Comparison of ENCODE assay signal across 27 cellular contexts in genomic region chr18:34746614-34747013, GRCh38. TPM values are rescaled to one million over a fixed set of nuclear protein-coding genes. Genes with fewer than 3 reads are reported as not detected.
"Had no signal": no experiment of that assay in that cellular context is flagged by ENCODE, and none has a peak within 500 bp of the region (broad histone marks: within the 10 kb centered on the region; RNA-seq: fewer than 3 reads in every experiment).

No MANE protein-coding gene starts in this region.

- H3K27ac ChIP-seq: skin epidermis, stomach, suprapubic skin, transverse colon had no signal

- DNase-seq: activated CD4-positive, alpha-beta memory T cell treated with anti-CD3 and anti-CD28 coated beads, Interleukin-2, amount 10 ng/mL, durations not matched to agents 7 days and 5 days; activated CD4-positive, alpha-beta T cell treated with anti-CD3 and anti-CD28 coated beads for 1 hour; activated CD4-positive, alpha-beta T cell treated with anti-CD3 and anti-CD28 coated beads, Interleukin-2, amount 10 ng/mL, durations not matched to agents 7 days and 5 days; activated CD8-positive, alpha-beta memory T cell treated with anti-CD3 and anti-CD28 coated beads, Interleukin-2, amount 50 U/mL, for 48 hours; activated gamma-delta T cell treated with Interleukin-2 at 50 U/mL for 16 hours; activated naive CD4-positive, alpha-beta T cell treated with anti-CD3 and anti-CD28 coated beads, Interleukin-2, amount 50 U/mL, for 16 hours; activated T-cell treated with anti-CD3 and anti-CD28 coated beads, Interleukin-2, amount 50 U/mL, for 24 hours; amniotic stem cell; central memory CD4-positive, alpha-beta T cell; effector CD8-positive, alpha-beta T cell; gastrocnemius medialis; glutamatergic neuron; kidney; mucosa of descending colon; stimulated activated CD4-positive, alpha-beta T cell treated with anti-CD3 and anti-CD28 coated beads, Interleukin-12 subunit alpha, Interleukin-12 subunit beta, amount 100 ng/mL, for 4 hours; stimulated activated CD4-positive, alpha-beta T cell treated with anti-CD3 and anti-CD28 coated beads, Interleukin-4, amount 100 ng/mL, for 24 hours; stimulated activated naive B cell treated with anti-CD40 and anti-IgM and Interleukin-4, amounts not matched to agents 10 μg/mL and 1 μg/mL and 100 μg/mL, for 72 hours; stomach; T-helper 17 cell; transverse colon had no signal

- H3K4me3 ChIP-seq: gastrocnemius medialis, lung, mucosa of descending colon, skin epidermis, stomach, suprapubic skin, transverse colon had no signal

- H3K9me3 ChIP-seq: gastrocnemius medialis, mucosa of descending colon, stomach, suprapubic skin, transverse colon had no signal

- H3K4me3 Mint-ChIP-seq: activated CD4-positive, alpha-beta memory T cell treated with anti-CD3 and anti-CD28 coated beads, Interleukin-2, amount 10 ng/mL, durations not matched to agents 7 days and 5 days; activated CD4-positive, alpha-beta T cell treated with anti-CD3 and anti-CD28 coated beads, Interleukin-2, amount 10 ng/mL, durations not matched to agents 7 days and 5 days; activated T-cell treated with anti-CD3 and anti-CD28 coated beads, Interleukin-2, amount 50 U/mL, for 24 hours; dendritic cell treated with granulocyte-macrophage colony-stimulating factor and Interleukin-4, amounts not matched to agents 40 ng/mL and 50 ng/mL, for 4 days; nephron; stimulated activated naive B cell treated with anti-CD40 and anti-IgM and Interleukin-4, amounts not matched to agents 10 μg/mL and 1 μg/mL and 100 μg/mL, for 72 hours; T-helper 17 cell; WTC11 had no signal

- H3K27me3 Mint-ChIP-seq: dendritic cell treated with granulocyte-macrophage colony-stimulating factor and Interleukin-4, amounts not matched to agents 40 ng/mL and 50 ng/mL, for 4 days had no signal

- H3K27ac Mint-ChIP-seq: activated CD4-positive, alpha-beta memory T cell treated with anti-CD3 and anti-CD28 coated beads, Interleukin-2, amount 10 ng/mL, durations not matched to agents 7 days and 5 days; activated CD4-positive, alpha-beta T cell treated with anti-CD3 and anti-CD28 coated beads, Interleukin-2, amount 10 ng/mL, durations not matched to agents 7 days and 5 days; activated T-cell treated with anti-CD3 and anti-CD28 coated beads, Interleukin-2, amount 50 U/mL, for 24 hours; dendritic cell treated with granulocyte-macrophage colony-stimulating factor and Interleukin-4, amounts not matched to agents 40 ng/mL and 50 ng/mL, for 4 days; stimulated activated naive B cell treated with anti-CD40 and anti-IgM and Interleukin-4, amounts not matched to agents 10 μg/mL and 1 μg/mL and 100 μg/mL, for 72 hours; T-helper 17 cell; WTC11 had no signal

- H3K36me3 Mint-ChIP-seq: stimulated activated naive B cell treated with anti-CD40 and anti-IgM and Interleukin-4, amounts not matched to agents 10 μg/mL and 1 μg/mL and 100 μg/mL, for 72 hours; WTC11 had no signal

- H3K4me1 Mint-ChIP-seq: activated CD4-positive, alpha-beta memory T cell treated with anti-CD3 and anti-CD28 coated beads, Interleukin-2, amount 10 ng/mL, durations not matched to agents 7 days and 5 days; activated CD4-positive, alpha-beta T cell treated with anti-CD3 and anti-CD28 coated beads, Interleukin-2, amount 10 ng/mL, durations not matched to agents 7 days and 5 days; nephron; stimulated activated naive B cell treated with anti-CD40 and anti-IgM and Interleukin-4, amounts not matched to agents 10 μg/mL and 1 μg/mL and 100 μg/mL, for 72 hours; T-helper 17 cell; WTC11 had no signal

- H3K9me3 Mint-ChIP-seq: activated CD4-positive, alpha-beta memory T cell treated with anti-CD3 and anti-CD28 coated beads, Interleukin-2, amount 10 ng/mL, durations not matched to agents 7 days and 5 days; activated CD4-positive, alpha-beta T cell treated with anti-CD3 and anti-CD28 coated beads, Interleukin-2, amount 10 ng/mL, durations not matched to agents 7 days and 5 days; activated T-cell treated with anti-CD3 and anti-CD28 coated beads, Interleukin-2, amount 50 U/mL, for 24 hours; dendritic cell treated with granulocyte-macrophage colony-stimulating factor and Interleukin-4, amounts not matched to agents 40 ng/mL and 50 ng/mL, for 4 days; nephron; stimulated activated naive B cell treated with anti-CD40 and anti-IgM and Interleukin-4, amounts not matched to agents 10 μg/mL and 1 μg/mL and 100 μg/mL, for 72 hours had no signal

- H3K4me1 ChIP-seq: suprapubic skin had no signal

- H3K36me3 ChIP-seq: gastrocnemius medialis, stomach, suprapubic skin, transverse colon had no signal

- ATAC-seq: gastrocnemius medialis; mucosa of descending colon; sciatic nerve; stimulated activated naive B cell treated with anti-CD40 and anti-IgM and Interleukin-4, amounts not matched to agents 10 μg/mL and 1 μg/mL and 100 μg/mL, for 72 hours; T-helper 17 cell; WTC11 had no signal

- H3K27me3 ChIP-seq: gastrocnemius medialis, stomach, suprapubic skin, transverse colon had no signal

RNA-seq across cellular contexts. Expression of gene DTNA, which starts 36.5 kb away (rescaled TPM):
- total RNA-seq: activated CD4-positive, alpha-beta T cell treated with anti-CD3 and anti-CD28 coated beads, Interleukin-2, amount 10 ng/mL, durations not matched to agents 7 days and 5 days; T-helper 17 cell had no signal
